ENCODE assay signal across 1 cellular context in the genomic region with DNA sequence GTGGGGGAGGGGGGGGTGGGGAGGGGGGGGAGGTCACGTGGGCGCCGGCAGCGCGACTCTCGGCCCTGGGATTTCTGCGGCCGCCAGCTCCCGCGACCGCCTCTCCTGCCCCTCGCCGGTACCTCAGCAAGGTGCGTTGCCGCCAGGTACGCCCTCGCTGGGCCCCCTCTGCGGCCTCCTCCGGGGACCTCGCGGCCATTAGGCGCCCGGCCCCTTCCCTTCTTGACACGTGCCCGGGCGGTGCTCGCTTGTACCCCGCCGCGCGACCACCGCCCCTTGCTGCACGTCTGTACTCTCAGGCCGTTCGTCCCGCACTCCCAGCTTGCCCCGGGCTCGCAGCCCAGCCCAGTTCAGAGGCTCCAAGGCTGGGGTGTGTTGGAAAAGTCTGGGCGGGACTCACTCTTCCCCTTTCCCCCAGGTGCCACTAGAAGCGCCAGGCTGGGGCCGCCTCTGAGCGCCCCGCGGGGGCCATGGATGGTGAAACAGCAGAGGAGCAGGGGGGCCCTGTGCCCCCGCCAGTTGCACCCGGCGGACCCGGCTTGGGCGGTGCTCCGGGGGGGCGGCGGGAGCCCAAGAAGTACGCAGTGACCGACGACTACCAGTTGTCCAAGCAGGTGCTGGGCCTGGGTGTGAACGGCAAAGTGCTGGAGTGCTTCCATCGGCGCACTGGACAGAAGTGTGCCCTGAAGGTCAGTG.
TF ChIP-seq lines count a peak whose summit lies in the region.

Gene MAPKAPK3 (plus strand): TSS at position 56 of the 696 bp plus-strand sequence. CDS start 415 bp downstream, at position 471.

TF ChIP-seq in WTC11, 78 proteins besides CTCF, POLR2A, EP300 and RAD21 (continued from another document):
- TF ChIP-seq ZNF281 (CRISPR knock-in tag; IDR thresholded peaks at IDR 0.05) (no peak), EMX1 (CRISPR knock-in tag; IDR thresholded peaks at IDR 0.05) (no peak), ARID4B (CRISPR knock-in tag; IDR thresholded peaks at IDR 0.05; ENCODE audit: borderline replicate concordance) (0 out of 2 replicates have a peak, but pooled peaks have one; percentile 26), NFYB (CRISPR knock-in tag; conservative IDR thresholded peaks at IDR 0.05; ENCODE audit: low read depth) (no peak), AFF4 (CRISPR knock-in tag; IDR thresholded peaks at IDR 0.05; ENCODE audit: borderline replicate concordance) (no peak), GTF2I (CRISPR knock-in tag; conservative IDR thresholded peaks at IDR 0.05) (no peak), MAX (CRISPR knock-in tag; IDR thresholded peaks at IDR 0.05) (peak; percentile 74), ZNF317 (CRISPR knock-in tag; IDR thresholded peaks at IDR 0.05; ENCODE audit: borderline replicate concordance, low read depth) (no peak), E2F4 (CRISPR knock-in tag; IDR thresholded peaks at IDR 0.05; ENCODE audit: borderline replicate concordance, low read depth) (no peak), MYBL2 (CRISPR knock-in tag; IDR thresholded peaks at IDR 0.05) (no peak), ERG (CRISPR knock-in tag; IDR thresholded peaks at IDR 0.05) (no peak), GABPB1 (CRISPR knock-in tag; IDR thresholded peaks at IDR 0.05) (peak; percentile 16; the same call in 1 of the 2 replicates), TP53 (CRISPR knock-in tag; IDR thresholded peaks at IDR 0.05) (no peak), ZMAT4 (CRISPR knock-in tag; IDR thresholded peaks at IDR 0.05) (no peak), ZNF671 (CRISPR knock-in tag; IDR thresholded peaks at IDR 0.05) (no peak), NR2C2 (CRISPR knock-in tag; IDR thresholded peaks at IDR 0.05) (no peak), CBFB (CRISPR knock-in tag; IDR thresholded peaks at IDR 0.05; ENCODE audit: low read depth) (no peak)
- TF ChIP-seq, protein P1, sequence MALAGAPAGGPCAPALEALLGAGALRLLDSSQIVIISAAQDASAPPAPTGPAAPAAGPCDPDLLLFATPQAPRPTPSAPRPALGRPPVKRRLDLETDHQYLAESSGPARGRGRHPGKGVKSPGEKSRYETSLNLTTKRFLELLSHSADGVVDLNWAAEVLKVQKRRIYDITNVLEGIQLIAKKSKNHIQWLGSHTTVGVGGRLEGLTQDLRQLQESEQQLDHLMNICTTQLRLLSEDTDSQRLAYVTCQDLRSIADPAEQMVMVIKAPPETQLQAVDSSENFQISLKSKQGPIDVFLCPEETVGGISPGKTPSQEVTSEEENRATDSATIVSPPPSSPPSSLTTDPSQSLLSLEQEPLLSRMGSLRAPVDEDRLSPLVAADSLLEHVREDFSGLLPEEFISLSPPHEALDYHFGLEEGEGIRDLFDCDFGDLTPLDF (CRISPR knock-in tag; IDR thresholded peaks at IDR 0.05), result no peak
- TF ChIP-seq, protein P2, sequence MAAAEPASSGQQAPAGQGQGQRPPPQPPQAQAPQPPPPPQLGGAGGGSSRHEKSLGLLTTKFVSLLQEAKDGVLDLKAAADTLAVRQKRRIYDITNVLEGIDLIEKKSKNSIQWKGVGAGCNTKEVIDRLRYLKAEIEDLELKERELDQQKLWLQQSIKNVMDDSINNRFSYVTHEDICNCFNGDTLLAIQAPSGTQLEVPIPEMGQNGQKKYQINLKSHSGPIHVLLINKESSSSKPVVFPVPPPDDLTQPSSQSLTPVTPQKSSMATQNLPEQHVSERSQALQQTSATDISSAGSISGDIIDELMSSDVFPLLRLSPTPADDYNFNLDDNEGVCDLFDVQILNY (CRISPR knock-in tag; IDR thresholded peaks at IDR 0.05), result 0 out of 2 replicates have a peak, but pooled peaks have one; percentile 25
- TF ChIP-seq, protein P3, sequence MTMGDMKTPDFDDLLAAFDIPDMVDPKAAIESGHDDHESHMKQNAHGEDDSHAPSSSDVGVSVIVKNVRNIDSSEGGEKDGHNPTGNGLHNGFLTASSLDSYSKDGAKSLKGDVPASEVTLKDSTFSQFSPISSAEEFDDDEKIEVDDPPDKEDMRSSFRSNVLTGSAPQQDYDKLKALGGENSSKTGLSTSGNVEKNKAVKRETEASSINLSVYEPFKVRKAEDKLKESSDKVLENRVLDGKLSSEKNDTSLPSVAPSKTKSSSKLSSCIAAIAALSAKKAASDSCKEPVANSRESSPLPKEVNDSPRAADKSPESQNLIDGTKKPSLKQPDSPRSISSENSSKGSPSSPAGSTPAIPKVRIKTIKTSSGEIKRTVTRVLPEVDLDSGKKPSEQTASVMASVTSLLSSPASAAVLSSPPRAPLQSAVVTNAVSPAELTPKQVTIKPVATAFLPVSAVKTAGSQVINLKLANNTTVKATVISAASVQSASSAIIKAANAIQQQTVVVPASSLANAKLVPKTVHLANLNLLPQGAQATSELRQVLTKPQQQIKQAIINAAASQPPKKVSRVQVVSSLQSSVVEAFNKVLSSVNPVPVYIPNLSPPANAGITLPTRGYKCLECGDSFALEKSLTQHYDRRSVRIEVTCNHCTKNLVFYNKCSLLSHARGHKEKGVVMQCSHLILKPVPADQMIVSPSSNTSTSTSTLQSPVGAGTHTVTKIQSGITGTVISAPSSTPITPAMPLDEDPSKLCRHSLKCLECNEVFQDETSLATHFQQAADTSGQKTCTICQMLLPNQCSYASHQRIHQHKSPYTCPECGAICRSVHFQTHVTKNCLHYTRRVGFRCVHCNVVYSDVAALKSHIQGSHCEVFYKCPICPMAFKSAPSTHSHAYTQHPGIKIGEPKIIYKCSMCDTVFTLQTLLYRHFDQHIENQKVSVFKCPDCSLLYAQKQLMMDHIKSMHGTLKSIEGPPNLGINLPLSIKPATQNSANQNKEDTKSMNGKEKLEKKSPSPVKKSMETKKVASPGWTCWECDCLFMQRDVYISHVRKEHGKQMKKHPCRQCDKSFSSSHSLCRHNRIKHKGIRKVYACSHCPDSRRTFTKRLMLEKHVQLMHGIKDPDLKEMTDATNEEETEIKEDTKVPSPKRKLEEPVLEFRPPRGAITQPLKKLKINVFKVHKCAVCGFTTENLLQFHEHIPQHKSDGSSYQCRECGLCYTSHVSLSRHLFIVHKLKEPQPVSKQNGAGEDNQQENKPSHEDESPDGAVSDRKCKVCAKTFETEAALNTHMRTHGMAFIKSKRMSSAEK (CRISPR knock-in tag; IDR thresholded peaks at IDR 0.05; ENCODE audit: borderline replicate concordance), result no peak
- TF ChIP-seq, protein P4, sequence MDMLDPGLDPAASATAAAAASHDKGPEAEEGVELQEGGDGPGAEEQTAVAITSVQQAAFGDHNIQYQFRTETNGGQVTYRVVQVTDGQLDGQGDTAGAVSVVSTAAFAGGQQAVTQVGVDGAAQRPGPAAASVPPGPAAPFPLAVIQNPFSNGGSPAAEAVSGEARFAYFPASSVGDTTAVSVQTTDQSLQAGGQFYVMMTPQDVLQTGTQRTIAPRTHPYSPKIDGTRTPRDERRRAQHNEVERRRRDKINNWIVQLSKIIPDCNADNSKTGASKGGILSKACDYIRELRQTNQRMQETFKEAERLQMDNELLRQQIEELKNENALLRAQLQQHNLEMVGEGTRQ (CRISPR knock-in tag; IDR thresholded peaks at IDR 0.05), result peak; percentile 83
- TF ChIP-seq, protein P5, sequence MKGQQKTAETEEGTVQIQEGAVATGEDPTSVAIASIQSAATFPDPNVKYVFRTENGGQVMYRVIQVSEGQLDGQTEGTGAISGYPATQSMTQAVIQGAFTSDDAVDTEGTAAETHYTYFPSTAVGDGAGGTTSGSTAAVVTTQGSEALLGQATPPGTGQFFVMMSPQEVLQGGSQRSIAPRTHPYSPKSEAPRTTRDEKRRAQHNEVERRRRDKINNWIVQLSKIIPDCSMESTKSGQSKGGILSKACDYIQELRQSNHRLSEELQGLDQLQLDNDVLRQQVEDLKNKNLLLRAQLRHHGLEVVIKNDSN (CRISPR knock-in tag; IDR thresholded peaks at IDR 0.05), result peak; percentile 70; the same call in 1 of the 2 replicates
